In genomic region chr2:20597868-20598183, GRCh38 we compare ENCODE assay signal across 1 cellular context.
TF ChIP-seq lines count a peak whose summit lies in the region.

No MANE protein-coding gene starts in this region.

TF ChIP-seq in K562, 482 proteins besides CTCF, POLR2A, EP300 and RAD21:
- no peak for TF ChIP-seq ZNF592 (IDR thresholded peaks at IDR 0.05)
- TF ChIP-seq ETV1 (tag; conservative IDR thresholded peaks at IDR 0.05; ENCODE audit: low read depth): no peak
- TF ChIP-seq PRDM10 (IDR thresholded peaks at IDR 0.05; ENCODE audit: partially characterized antibody): no peak
- no peak for TF ChIP-seq PCBP2 (IDR thresholded peaks at IDR 0.05; ENCODE audit: low read depth, low read length, poor library complexity, severe bottlenecking)
- TF ChIP-seq CREB5 (CRISPR knock-in tag; IDR thresholded peaks at IDR 0.05): no peak
- TF ChIP-seq ZNF586 (CRISPR knock-in tag; conservative IDR thresholded peaks at IDR 0.05): no peak
- no peak for TF ChIP-seq NR2C1 (IDR thresholded peaks at IDR 0.05)
- TF ChIP-seq NR2C1 (tag; IDR thresholded peaks at IDR 0.05): no peak
- TF ChIP-seq HBP1 (CRISPR knock-in tag; IDR thresholded peaks at IDR 0.05): no peak
- no peak for TF ChIP-seq NONO (IDR thresholded peaks at IDR 0.05; ENCODE audit: low read depth in 2 of 2, low read length in 1 of 2)
- no peak for TF ChIP-seq TCF3 (CRISPR knock-in tag; IDR thresholded peaks at IDR 0.05)
- no peak for TF ChIP-seq SMARCC2 (IDR thresholded peaks at IDR 0.05; ENCODE audit: low read depth)
- no peak for TF ChIP-seq THAP12 (CRISPR knock-in tag; IDR thresholded peaks at IDR 0.05)
- no peak for TF ChIP-seq ZBTB9 (CRISPR knock-in tag; IDR thresholded peaks at IDR 0.05)
- no peak for TF ChIP-seq NFE2 (IDR thresholded peaks at IDR 0.05; ENCODE audit: low read depth)
- TF ChIP-seq ZNF449 (CRISPR knock-in tag; IDR thresholded peaks at IDR 0.05): no peak
- TF ChIP-seq CEBPG (CRISPR knock-in tag; IDR thresholded peaks at IDR 0.05): no peak
- no peak for TF ChIP-seq CEBPG (tag; conservative IDR thresholded peaks at IDR 0.05 in 1 of 2, IDR thresholded peaks at IDR 0.05 in 1 of 2)
- no peak for TF ChIP-seq ZBTB11 (CRISPR knock-in tag; IDR thresholded peaks at IDR 0.05)
- TF ChIP-seq SAFB2 (IDR thresholded peaks at IDR 0.05; ENCODE audit: borderline replicate concordance, low read depth, low read length, severe bottlenecking): no peak
- no peak for TF ChIP-seq ZFP91 (CRISPR knock-in tag; IDR thresholded peaks at IDR 0.05)
